Comparison of ENCODE assay signal across 1 cellular context in genomic region chr3:30292192-30292893, GRCh38.
TF ChIP-seq lines count a peak whose summit lies in the region.

No MANE protein-coding gene starts in this region.

TF ChIP-seq in IMR-90, 13 proteins besides CTCF, POLR2A, EP300 and RAD21:
- TF ChIP-seq RFX5 (IDR thresholded peaks at IDR 0.05; ENCODE audit: low read depth, low read length) (no peak), CEBPB (IDR thresholded peaks at IDR 0.05; ENCODE audit: low read depth, low read length) (peak; percentile 81)
TF ChIP-seq in IMR-90: peak in this region for 1.
